ENCODE assay signal across 8 cellular contexts in genomic region chrX:44314259-44314734, GRCh38. TPM values are rescaled to one million over a fixed set of nuclear protein-coding genes. Genes with fewer than 3 reads are reported as not detected.
DNase-seq lines count a peak whose midpoint lies in the region; ATAC-seq lines count a peak whose summit lies in the region.

No MANE protein-coding gene starts in this region.

- peak; percentile 37 for DNase-seq in A172 (ENCODE audit: low spot score)
- DNase-seq in UCSD-AML1 (lab: John Stamatoyannopoulos, UW; ENCODE audit: unreplicated experiment): peak; percentile 89
- peak; percentile 26 to 48 (median 46) for DNase-seq in right cardiac atrium
- DNase-seq in NCI-H748 treated with DMSO at 0.1 percent for 48 hours (lab: John Stamatoyannopoulos, UW): no peak
- no peak for DNase-seq in effector CD4-positive, alpha-beta T cell

- H3K4me3 ChIP-seq in right cardiac atrium (ENCODE audit: low read length): no peak overlapping the region

- intact Hi-C loops in right cardiac atrium (cut with DNase I): no loop called here

- peaks cover 3% of the 10 kb centered on the region for H3K4me1 ChIP-seq in right cardiac atrium (ENCODE audit: control insufficient read depth, insufficient read depth, low read length)

- no peaks in the 10 kb centered on the region for H3K27me3 ChIP-seq in right cardiac atrium (ENCODE audit: control insufficient read depth, insufficient read depth)

- H3K9me3 ChIP-seq in right cardiac atrium (ENCODE audit: control insufficient read depth, low read length): no peaks in the 10 kb centered on the region

- 64% methylated on average over 2 of the region's 2 CpGs for WGBS in right cardiac atrium

- ATAC-seq in HG02981 (IDR thresholded peaks at IDR 0.05; ENCODE audit: unreplicated experiment) (peak; percentile 57), right cardiac atrium (peak; percentile 85 to 91), HG02884 (IDR thresholded peaks at IDR 0.05; ENCODE audit: unreplicated experiment) (no peak), esophagus mucosa (no peak)

- H3K27ac ChIP-seq in right cardiac atrium (ENCODE audit: low read length): peak overlapping the region; percentile 68

RNA-seq across cellular contexts. Expression of gene EFHC2, which starts 29.2 kb away (rescaled TPM):
- 0.55 and 0.91 TPM in 2 replicates for total RNA-seq in A172 (2014; rRNA removed; shearing (Covaris generic))
- total RNA-seq in right cardiac atrium (1 to 10 TPM; 5.9 to 9.5 (median 6.6) TPM), esophagus mucosa (0.80 TPM)
- 4.7 TPM for polyA plus RNA-seq in right cardiac atrium

Comparison
In these comparisons a context has a peak if more than half of its experiments do, and no peak if none do; other contexts are left out.
1. DNase-seq: peak in A172 (single experiment), UCSD-AML1 (single experiment) and right cardiac atrium (3 of 3); none in NCI-H748 treated with DMSO at 0.1 percent for 48 hours (single experiment) and effector CD4-positive, alpha-beta T cell (single experiment).
2. ATAC-seq: peak in HG02981 (single experiment) and right cardiac atrium (2 of 2); none in HG02884 (single experiment) and esophagus mucosa (single experiment).